Comparison of ENCODE assay signal across 8 cellular contexts in genomic region chr1:36307601-36308330, GRCh38. TPM values are rescaled to one million over a fixed set of nuclear protein-coding genes. Genes with fewer than 3 reads are reported as not detected.
DNase-seq lines count a peak whose midpoint lies in the region; ATAC-seq, FAIRE-seq and TF ChIP-seq lines count a peak whose summit lies in the region.

No MANE protein-coding gene starts in this region.

- POLR2A ChIA-PET in T-cell (lab: Charles Lee) = interaction anchor here in 1 of 2 donors (0.5 to 1.0 kb wide), 2 partner anchors 217 to 1115 kb away, joined by 3 to 4 read pairs; partner anchors contain the start of gene SFPQ

- no peak for TF ChIP-seq CTCF in fibroblast of lung (conservative IDR thresholded peaks at IDR 0.05 in 1 of 2, IDR thresholded peaks at IDR 0.05 in 1 of 2; ENCODE audit: low read depth in 1 of 2, low read length in 2 of 2)

- no peaks in the 10 kb centered on the region for H3K9me3 Mint-ChIP-seq in T-cell

- H3K4me2 ChIP-seq in fibroblast of lung (ENCODE audit: extremely low read depth, insufficient read depth, low read length) = peak overlapping the region; percentile 88

- ATAC-seq in T-cell (replicated peaks in 1 of 4) = no peak
- ATAC-seq in HG02588 (IDR thresholded peaks at IDR 0.05; ENCODE audit: unreplicated experiment) = no peak

- no peaks in the 10 kb centered on the region for H4K20me1 ChIP-seq in fibroblast of lung (ENCODE audit: control insufficient read depth, extremely low read depth, insufficient read depth, low read length)

- peaks cover 7 to 18% (median 8%) of the 10 kb centered on the region in 3 donors for H3K4me1 Mint-ChIP-seq in T-cell

- no peak overlapping the region for H3K27ac Mint-ChIP-seq in T-cell

- no peaks in the 10 kb centered on the region for H3K9me3 ChIP-seq in fibroblast of lung (ENCODE audit: control insufficient read depth, insufficient read depth, low read depth, low read length)

- peak overlapping the region; percentile 61 for H3K27ac ChIP-seq in fibroblast of lung (ENCODE audit: insufficient read depth, low read length)

- H3K9ac ChIP-seq in fibroblast of lung (ENCODE audit: insufficient read depth, low read length) = peak overlapping the region; percentile 51

- peak; percentile 33 for FAIRE-seq in GM19239 (lab: Jason Lieb, UNC)

- H3K27me3 ChIP-seq in fibroblast of lung (ENCODE audit: control insufficient read depth, insufficient read depth, low read length) = no peaks in the 10 kb centered on the region

- peak overlapping the region; percentile 91 to 95 (median 92) for H3K4me3 Mint-ChIP-seq in T-cell

- no peaks in the 10 kb centered on the region for H3K27me3 Mint-ChIP-seq in T-cell

- H3K4me3 ChIP-seq in fibroblast of lung (replicated peaks in 1 of 4; ENCODE audit: control extremely low read depth in 1 of 4, insufficient read depth in 1 of 4, low read depth in 3 of 4, low read length in 4 of 4) (peak overlapping the region; percentile 58 to 69 (median 66)), skeletal muscle cell (ENCODE audit: low read depth, low read length) (peak overlapping the region; percentile 63)

- DNase-seq in GM19239 (ENCODE audit: insufficient read length, low spot score) = no peak
- DNase-seq in T-cell = no peak
- no peak for DNase-seq in fibroblast of lung (ENCODE audit: low read depth in 2 of 2)
- DNase-seq in skeletal muscle cell (ENCODE audit: low read depth) = no peak
- no peak for DNase-seq in EL
- DNase-seq in NCI-H345 treated with DMSO at 0.1 percent for 48 hours (lab: John Stamatoyannopoulos, UW; ENCODE audit: unreplicated experiment) = no peak
- DNase-seq in Ammon's horn (ENCODE audit: low spot score) = no peak

- H2AFZ ChIP-seq in fibroblast of lung (ENCODE audit: low read length) = no peak overlapping the region

- H3K79me2 ChIP-seq in fibroblast of lung (ENCODE audit: control insufficient read depth, insufficient read depth, low read length) = peaks cover 2% of the 10 kb centered on the region

- H3K4me1 ChIP-seq in fibroblast of lung (ENCODE audit: control insufficient read depth, extremely low read depth, insufficient read depth, low read length) = peaks cover 7% of the 10 kb centered on the region

- H3K36me3 Mint-ChIP-seq in T-cell = peaks cover 9% of the 10 kb centered on the region

- peaks cover 10% of the 10 kb centered on the region for H3K36me3 ChIP-seq in fibroblast of lung (ENCODE audit: control insufficient read depth, insufficient read depth, low read length)

- CTCF ChIA-PET in T-cell (lab: Charles Lee) = no interaction called here

RNA-seq across cellular contexts. Expression of gene SH3D21, which starts 1.6 kb away (rescaled TPM):
- total RNA-seq in T-cell = 1 to 10 TPM; 2.2 to 3.7 (median 2.8) TPM
- 2.8 and 3.3 TPM in 2 replicates for total RNA-seq in fibroblast of lung
- 1.1 and 1.9 TPM in 2 replicates for polyA plus RNA-seq in fibroblast of lung
- polyA plus RNA-seq in fibroblast of lung (2012) = 2.0 and 3.7 TPM in 2 replicates
- 1.3 and 1.7 TPM in 2 replicates for polyA minus RNA-seq in fibroblast of lung (ENCODE audit: low replicate concordance)

RNA-seq across cellular contexts. Expression of gene EVA1B, which starts 15.7 kb away (rescaled TPM):
- total RNA-seq in T-cell = 1 to 10 TPM; 2.0 to 8.1 (median 5.6) TPM
- total RNA-seq in fibroblast of lung = 199 and 248 TPM in 2 replicates
- 22.7 and 27.1 TPM in 2 replicates for polyA plus RNA-seq in fibroblast of lung
- polyA plus RNA-seq in fibroblast of lung (2012) = 104 and 144 TPM in 2 replicates
- 8.9 and 15.9 TPM in 2 replicates for polyA minus RNA-seq in fibroblast of lung (ENCODE audit: low replicate concordance)

Comparison
In these comparisons a context has a peak if more than half of its experiments do, and no peak if none do; other contexts are left out.
1. RNA of gene EVA1B, which starts 15.7 kb away (total RNA-seq): 199 to 248 TPM in fibroblast of lung; 2.0 to 8.1 TPM in T-cell; every median in the first group is over 10 times any median in the second.